ENCODE assay signal across 8 cellular contexts in the genomic region with DNA sequence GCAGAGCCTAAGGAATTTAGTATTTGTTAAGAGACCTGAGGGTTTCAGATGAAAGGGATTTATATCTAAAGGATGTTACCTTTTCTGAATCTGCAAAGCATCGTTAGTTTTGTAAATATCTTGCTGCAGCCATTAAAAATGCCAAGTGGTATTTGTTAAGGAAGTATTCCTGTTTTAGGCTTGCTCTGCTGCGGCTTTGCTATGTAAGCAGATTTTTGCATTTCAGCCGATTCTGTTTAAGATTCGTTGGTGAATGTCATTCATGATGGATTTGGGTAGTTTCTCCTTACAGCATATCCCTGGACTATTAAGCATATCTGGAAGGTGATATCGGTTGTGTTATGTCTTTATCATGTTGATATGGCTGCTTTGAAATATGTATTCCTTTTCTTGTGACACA. TPM values are rescaled to one million over a fixed set of nuclear protein-coding genes. Genes with fewer than 3 reads are reported as not detected.
DNase-seq lines count a peak whose midpoint lies in the region; ATAC-seq and TF ChIP-seq lines count a peak whose summit lies in the region.

No MANE protein-coding gene starts in this region.

- H2AK5ac ChIP-seq in trophoblast cell (ENCODE audit: low read length) = no peak overlapping the region

- H3K27ac ChIP-seq in esophagus muscularis mucosa (replicated peaks in 1 of 4) (peak overlapping the region; percentile 89 to 94 (median 94)), trophoblast cell (ENCODE audit: low read depth, low read length) (no peak overlapping the region)

- H3K9ac ChIP-seq in trophoblast cell (ENCODE audit: low read length) = no peak overlapping the region

- H3K36me3 ChIP-seq in esophagus muscularis mucosa (peaks cover 0 to 8% (median 2%) of the 10 kb centered on the region in 4 donors), trophoblast cell (ENCODE audit: control insufficient read depth in 1 of 2, insufficient read depth in 2 of 2, low read length in 2 of 2) (peaks cover 6 to 7% of the 10 kb centered on the region in 2 experiments)

- H3K4me3 ChIP-seq in esophagus muscularis mucosa (peak overlapping the region; percentile 86 to 96 (median 90)), trophoblast cell (ENCODE audit: low read depth, low read length) (no peak overlapping the region)

- no peak overlapping the region for H3K18ac ChIP-seq in trophoblast cell (ENCODE audit: low read length)

- H2AFZ ChIP-seq in trophoblast cell (ENCODE audit: insufficient read depth, low read length, poor library complexity) = no peak overlapping the region

- H3K23ac ChIP-seq in trophoblast cell (ENCODE audit: low read length) = no peak overlapping the region

- H3K14ac ChIP-seq in trophoblast cell (ENCODE audit: low read length) = no peak overlapping the region

- H4K91ac ChIP-seq in trophoblast cell (ENCODE audit: low read depth, low read length) = no peak overlapping the region

- H3K79me2 ChIP-seq in trophoblast cell (ENCODE audit: control insufficient read depth, insufficient read depth, low read length, poor library complexity) = peaks cover 11% of the 10 kb centered on the region

- no peak for ATAC-seq in esophagus mucosa

- H4K8ac ChIP-seq in trophoblast cell (ENCODE audit: low read depth, low read length) = no peak overlapping the region

- no peak for TF ChIP-seq EP300 in esophagus muscularis mucosa (IDR thresholded peaks at IDR 0.05)

- H3K4ac ChIP-seq in trophoblast cell (ENCODE audit: low read depth, low read length) = peak overlapping the region; percentile 84

- H3K79me1 ChIP-seq in trophoblast cell (ENCODE audit: low read length) = peaks cover 6% of the 10 kb centered on the region

- peak; percentile 12 for DNase-seq in ELR (ENCODE audit: low read depth)
- DNase-seq in RKO (ENCODE audit: low spot score) = peak; percentile 24
- DNase-seq in esophagus muscularis mucosa (ENCODE audit: extremely low spot score) = no peak
- peak in 1 of 2 donors; percentile 34 for DNase-seq in trophoblast cell
- DNase-seq in NCI-H510A treated with DMSO at 0.1 percent for 48 hours (lab: John Stamatoyannopoulos, UW) = no peak
- no peak for DNase-seq in NCI-H187 treated with DMSO at 0.1 percent for 48 hours (lab: John Stamatoyannopoulos, UW)
- no peak for DNase-seq in GM19240 (ENCODE audit: insufficient read length, low spot score)

- H3K9me3 ChIP-seq in esophagus muscularis mucosa (no peaks in the 10 kb centered on the region), trophoblast cell (ENCODE audit: insufficient read depth, low read depth, low read length) (no peaks in the 10 kb centered on the region)

- no peaks in the 10 kb centered on the region for H3K27me3 ChIP-seq in esophagus muscularis mucosa
- no peaks in the 10 kb centered on the region for H3K27me3 ChIP-seq in trophoblast cell (ENCODE audit: insufficient read depth, low read length)

- peak overlapping the region; percentile 91 for H3K4me2 ChIP-seq in trophoblast cell (ENCODE audit: low read length)

- H2BK5ac ChIP-seq in trophoblast cell (ENCODE audit: low read depth, low read length, poor library complexity) = no peak overlapping the region

- H4K12ac ChIP-seq in trophoblast cell (ENCODE audit: low read depth, low read length) = no peak overlapping the region

- H2BK12ac ChIP-seq in trophoblast cell (ENCODE audit: low read length) = no peak overlapping the region

- no peak for TF ChIP-seq POLR2A in esophagus muscularis mucosa (IDR thresholded peaks at IDR 0.05; ENCODE audit: low read depth)

- H3K4me1 ChIP-seq in esophagus muscularis mucosa = peaks cover 19 to 43% (median 39%) of the 10 kb centered on the region in 4 donors
- H3K4me1 ChIP-seq in trophoblast cell (ENCODE audit: control insufficient read depth in 1 of 2, insufficient read depth in 2 of 2, low read length in 2 of 2) = peaks cover 1 to 3% of the 10 kb centered on the region in 2 experiments

- WGBS in esophagus muscularis mucosa = 16% methylated on average over 5 of the region's 5 CpGs
- no CpG with 5 or more reads among the region's 5 CpGs for WGBS in trophoblast cell (ENCODE audit: extremely low coverage, insufficient coverage, insufficient read length)

- no peak for TF ChIP-seq CTCF in esophagus muscularis mucosa (IDR thresholded peaks at IDR 0.05)

- intact Hi-C loops in esophagus muscularis mucosa (cut with DNase I) = loop anchor here (5.0 kb wide), 1 partner anchor 68 kb away; a partner anchor contains a TSS

- H2BK120ac ChIP-seq in trophoblast cell (ENCODE audit: insufficient read depth, low read length, poor library complexity) = no peak overlapping the region

RNA-seq across cellular contexts. Expression of a gene that starts 1.0 kb away (rescaled TPM):
- total RNA-seq in esophagus muscularis mucosa = 10 to 100 TPM; 38.2 to 44.6 (median 41.8) TPM
- 58.3 and 59.8 TPM in 2 replicates for polyA plus RNA-seq in trophoblast cell (2013)
- 43.4 TPM for total RNA-seq in esophagus mucosa

Comparison
In these comparisons a context has a peak if more than half of its experiments do, and no peak if none do; other contexts are left out.
1. DNase-seq: peak in ELR (single experiment) and RKO (single experiment); none in esophagus muscularis mucosa (single experiment), NCI-H510A treated with DMSO at 0.1 percent for 48 hours (single experiment), NCI-H187 treated with DMSO at 0.1 percent for 48 hours (single experiment) and GM19240 (single experiment).